1 cellular context compared by ENCODE assay signal in the genomic region with DNA sequence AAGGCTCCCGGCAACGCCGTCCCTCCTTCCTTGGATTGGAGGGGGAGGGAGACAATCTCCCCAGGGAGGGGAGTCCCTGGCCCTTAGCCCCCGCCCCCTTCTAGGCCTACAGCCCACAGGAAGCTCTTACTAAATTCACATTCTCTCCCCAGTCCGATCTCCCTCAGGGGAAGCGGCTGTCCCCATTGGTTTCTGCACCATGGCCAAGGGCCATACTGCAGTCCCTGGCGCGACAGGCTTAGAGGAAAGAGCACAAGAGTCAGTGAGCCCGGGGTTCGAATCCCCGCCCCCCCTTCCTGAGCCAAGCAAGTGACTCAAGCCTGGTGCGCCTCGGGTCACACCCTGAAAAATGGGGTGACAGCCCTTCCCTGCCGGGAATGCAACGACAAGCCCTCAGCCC.
TF ChIP-seq lines count a peak whose summit lies in the region.

No MANE protein-coding gene starts in this region.

TF ChIP-seq in HepG2, 621 proteins besides CTCF, POLR2A, EP300 and RAD21:
- TF ChIP-seq ZBTB42 (CRISPR knock-in tag; IDR thresholded peaks at IDR 0.05) = no peak
- no peak for TF ChIP-seq ZNF337 (CRISPR knock-in tag; IDR thresholded peaks at IDR 0.05; ENCODE audit: borderline replicate concordance, low read depth)
- TF ChIP-seq ZSCAN12 (CRISPR knock-in tag; IDR thresholded peaks at IDR 0.05) = no peak
- no peak for TF ChIP-seq MTA3 (CRISPR knock-in tag; IDR thresholded peaks at IDR 0.05)
- no peak for TF ChIP-seq NR2C2 (CRISPR knock-in tag; IDR thresholded peaks at IDR 0.05; ENCODE audit: borderline replicate concordance)
- no peak for TF ChIP-seq PHF21A (CRISPR knock-in tag; IDR thresholded peaks at IDR 0.05)
- TF ChIP-seq, protein P1, sequence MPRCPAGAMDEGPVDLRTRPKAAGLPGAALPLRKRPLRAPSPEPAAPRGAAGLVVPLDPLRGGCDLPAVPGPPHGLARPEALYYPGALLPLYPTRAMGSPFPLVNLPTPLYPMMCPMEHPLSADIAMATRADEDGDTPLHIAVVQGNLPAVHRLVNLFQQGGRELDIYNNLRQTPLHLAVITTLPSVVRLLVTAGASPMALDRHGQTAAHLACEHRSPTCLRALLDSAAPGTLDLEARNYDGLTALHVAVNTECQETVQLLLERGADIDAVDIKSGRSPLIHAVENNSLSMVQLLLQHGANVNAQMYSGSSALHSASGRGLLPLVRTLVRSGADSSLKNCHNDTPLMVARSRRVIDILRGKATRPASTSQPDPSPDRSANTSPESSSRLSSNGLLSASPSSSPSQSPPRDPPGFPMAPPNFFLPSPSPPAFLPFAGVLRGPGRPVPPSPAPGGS (CRISPR knock-in tag; IDR thresholded peaks at IDR 0.05) = no peak
